16 cellular contexts compared by ENCODE assay signal in genomic region chr22:37122598-37123180, GRCh38. TPM values are rescaled to one million over a fixed set of nuclear protein-coding genes. Genes with fewer than 3 reads are reported as not detected.
DNase-seq lines count a peak whose midpoint lies in the region; ATAC-seq lines count a peak whose summit lies in the region.
"Had no signal": no experiment of that assay in that cellular context is flagged by ENCODE, and none has a peak within 500 bp of the region (broad histone marks: within the 10 kb centered on the region; RNA-seq: fewer than 3 reads in every experiment).

No MANE protein-coding gene starts in this region.

- H3K4me1 Mint-ChIP-seq in T-helper 2 cell treated with Interferon-gamma antibody and Interleukin-4, amounts not matched to agents 5 μg/mL and 100 μg/mL, for 36 hours (ENCODE audit: low read depth) = peaks cover 60% of the 10 kb centered on the region
- H3K4me1 Mint-ChIP-seq in activated naive CD8-positive, alpha-beta T cell treated with anti-CD3 and anti-CD28 coated beads, Interleukin-2, amount 50 U/mL, for 24 hours = peaks cover 83% of the 10 kb centered on the region
- peaks cover 73 to 76% of the 10 kb centered on the region in 2 donors for H3K4me1 Mint-ChIP-seq in natural killer cell treated with Interleukin-12 subunit alpha and Interleukin-12 subunit beta and Interleukin-15 and Interleukin-18, amount 100 ng/mL, for 72 hours (ENCODE audit: low read depth in 2 of 2)

- no peak overlapping the region for H3K4me3 ChIP-seq in HUES64 (ENCODE audit: low read length)
- H3K4me3 ChIP-seq: HAP-1, sigmoid colon had no signal

- peaks cover 44% of the 10 kb centered on the region for H3K36me3 Mint-ChIP-seq in T-helper 2 cell treated with Interferon-gamma antibody and Interleukin-4, amounts not matched to agents 5 μg/mL and 100 μg/mL, for 36 hours (ENCODE audit: low read depth)
- peaks cover 16% of the 10 kb centered on the region for H3K36me3 Mint-ChIP-seq in activated naive CD8-positive, alpha-beta T cell treated with anti-CD3 and anti-CD28 coated beads, Interleukin-2, amount 50 U/mL, for 24 hours (ENCODE audit: low read depth)
- no peaks in the 10 kb centered on the region for H3K36me3 Mint-ChIP-seq in natural killer cell treated with Interleukin-12 subunit alpha and Interleukin-12 subunit beta and Interleukin-15 and Interleukin-18, amount 100 ng/mL, for 72 hours
- H3K36me3 Mint-ChIP-seq: WTC11 had no signal

- ATAC-seq in activated naive CD8-positive, alpha-beta T cell treated with anti-CD3 and anti-CD28 coated beads, Interleukin-2, amount 50 U/mL, for 24 hours = no peak
- no peak for ATAC-seq in natural killer cell treated with Interleukin-12 subunit alpha and Interleukin-12 subunit beta and Interleukin-15 and Interleukin-18, amount 100 ng/mL, for 72 hours
- ATAC-seq in GM19035 (IDR thresholded peaks at IDR 0.05; ENCODE audit: unreplicated experiment) = no peak
- ATAC-seq: left ventricle myocardium superior had no signal

- H3K9me3 ChIP-seq in HUES64 (ENCODE audit: insufficient read depth, low read depth, low read length) = no peaks in the 10 kb centered on the region
- H3K9me3 ChIP-seq: HAP-1, sigmoid colon had no signal

- WGBS in HUES64 = 91% methylated on average over 3 of the region's 3 CpGs

- peak overlapping the region; percentile 79 for H3K4me3 Mint-ChIP-seq in T-helper 2 cell treated with Interferon-gamma antibody and Interleukin-4, amounts not matched to agents 5 μg/mL and 100 μg/mL, for 36 hours
- H3K4me3 Mint-ChIP-seq in activated naive CD8-positive, alpha-beta T cell treated with anti-CD3 and anti-CD28 coated beads, Interleukin-2, amount 50 U/mL, for 24 hours = peak overlapping the region; percentile 76
- H3K4me3 Mint-ChIP-seq in natural killer cell treated with Interleukin-12 subunit alpha and Interleukin-12 subunit beta and Interleukin-15 and Interleukin-18, amount 100 ng/mL, for 72 hours = peak overlapping the region; percentile 85
- H3K4me3 Mint-ChIP-seq: WTC11 had no signal

- H3K36me3 ChIP-seq in HUES64 (ENCODE audit: insufficient read depth, low read length) = no peaks in the 10 kb centered on the region
- H3K36me3 ChIP-seq: HAP-1, sigmoid colon had no signal

- DNase-seq in T-helper 2 cell treated with Interferon-gamma antibody and Interleukin-4, amounts not matched to agents 5 μg/mL and 100 μg/mL, for 36 hours (ENCODE audit: low spot score) = no peak
- DNase-seq in T-helper 2 cell = no peak
- DNase-seq in activated naive CD8-positive, alpha-beta T cell treated with anti-CD3 and anti-CD28 coated beads, Interleukin-2, amount 50 U/mL, for 24 hours = no peak
- DNase-seq in natural killer cell treated with Interleukin-12 subunit alpha and Interleukin-12 subunit beta and Interleukin-15 and Interleukin-18, amount 100 ng/mL, for 72 hours (ENCODE audit: low spot score) = no peak
- no peak for DNase-seq in cardiac septum (ENCODE audit: low spot score)
- DNase-seq in SIG-M5 treated with dmso at 0.1 percent for 504 hours (lab: John Stamatoyannopoulos, UW; ENCODE audit: unreplicated experiment) = no peak
- DNase-seq: 8988T, cerebellar nuclear complex, left ventricle myocardium superior, sigmoid colon, substantia nigra had no signal

- H3K9me3 Mint-ChIP-seq in T-helper 2 cell treated with Interferon-gamma antibody and Interleukin-4, amounts not matched to agents 5 μg/mL and 100 μg/mL, for 36 hours = no peaks in the 10 kb centered on the region
- no peaks in the 10 kb centered on the region for H3K9me3 Mint-ChIP-seq in activated naive CD8-positive, alpha-beta T cell treated with anti-CD3 and anti-CD28 coated beads, Interleukin-2, amount 50 U/mL, for 24 hours
- H3K9me3 Mint-ChIP-seq in natural killer cell treated with Interleukin-12 subunit alpha and Interleukin-12 subunit beta and Interleukin-15 and Interleukin-18, amount 100 ng/mL, for 72 hours = no peaks in the 10 kb centered on the region
- H3K9me3 Mint-ChIP-seq: WTC11 had no signal

- intact Hi-C loops in cardiac septum (cut with DNase I) = no loop called here

- H3K4me1 ChIP-seq in HUES64 (ENCODE audit: insufficient read depth, low read length) = peaks cover 15% of the 10 kb centered on the region; the same call in 1 of the 2 replicates
- H3K4me1 ChIP-seq: HAP-1, sigmoid colon had no signal

- no peaks in the 10 kb centered on the region for H3K27me3 ChIP-seq in HUES64 (ENCODE audit: insufficient read depth, low read length)

- H3K9ac ChIP-seq in HUES64 (ENCODE audit: low read depth, low read length) = no peak overlapping the region

- H3K27me3 Mint-ChIP-seq in T-helper 2 cell treated with Interferon-gamma antibody and Interleukin-4, amounts not matched to agents 5 μg/mL and 100 μg/mL, for 36 hours (ENCODE audit: low read depth) = no peaks in the 10 kb centered on the region
- H3K27me3 Mint-ChIP-seq in activated naive CD8-positive, alpha-beta T cell treated with anti-CD3 and anti-CD28 coated beads, Interleukin-2, amount 50 U/mL, for 24 hours = no peaks in the 10 kb centered on the region
- no peaks in the 10 kb centered on the region for H3K27me3 Mint-ChIP-seq in natural killer cell treated with Interleukin-12 subunit alpha and Interleukin-12 subunit beta and Interleukin-15 and Interleukin-18, amount 100 ng/mL, for 72 hours

- H3K27ac ChIP-seq in HUES64 (ENCODE audit: low read depth, low read length) = peak overlapping the region; percentile 35; the same call in 1 of the 2 replicates
- H3K27ac ChIP-seq: sigmoid colon had no signal

- H3K27ac Mint-ChIP-seq in T-helper 2 cell treated with Interferon-gamma antibody and Interleukin-4, amounts not matched to agents 5 μg/mL and 100 μg/mL, for 36 hours = peak overlapping the region; percentile 100
- peak overlapping the region; percentile 96 for H3K27ac Mint-ChIP-seq in activated naive CD8-positive, alpha-beta T cell treated with anti-CD3 and anti-CD28 coated beads, Interleukin-2, amount 50 U/mL, for 24 hours
- peak overlapping the region; percentile 100 for H3K27ac Mint-ChIP-seq in natural killer cell treated with Interleukin-12 subunit alpha and Interleukin-12 subunit beta and Interleukin-15 and Interleukin-18, amount 100 ng/mL, for 72 hours
- H3K27ac Mint-ChIP-seq: WTC11 had no signal

RNA-seq across cellular contexts. Expression of gene TMPRSS6, which starts 13.2 kb away (rescaled TPM):
- 0.05 TPM for polyA plus RNA-seq in HUES64 (2013, experiment 1 of 2)
- not detected for polyA plus RNA-seq in HUES64 (2013, experiment 2 of 2)
- 1 to 10 TPM; 1.8 to 1.9 TPM for total RNA-seq in natural killer cell treated with Interleukin-12 subunit alpha and Interleukin-12 subunit beta and Interleukin-15 and Interleukin-18, amount 100 ng/mL, for 72 hours
- not detected for total RNA-seq in cardiac septum
- total RNA-seq: epithelial cell of proximal tubule, left ventricle myocardium superior, sigmoid colon had no signal

RNA-seq across cellular contexts. Expression of gene IL2RB, which starts 27.0 kb away (rescaled TPM):
- 1.5 TPM for polyA plus RNA-seq in HUES64 (2013, experiment 1 of 2)
- polyA plus RNA-seq in HUES64 (2013, experiment 2 of 2) = 1.3 TPM
- total RNA-seq in natural killer cell treated with Interleukin-12 subunit alpha and Interleukin-12 subunit beta and Interleukin-15 and Interleukin-18, amount 100 ng/mL, for 72 hours = 100 to 1,000 TPM; 508 to 635 TPM
- total RNA-seq in cardiac septum = 0.51 TPM

Comparison
In these comparisons a context has a peak if more than half of its experiments do, and no peak if none do; other contexts are left out.
1. RNA of gene IL2RB, which starts 27.0 kb away (total RNA-seq): 508 to 635 TPM in natural killer cell treated with Interleukin-12 subunit alpha and Interleukin-12 subunit beta and Interleukin-15 and Interleukin-18, amount 100 ng/mL, for 72 hours; 0.51 TPM in cardiac septum (single experiment); every median in the first group is over 100 times any median in the second.
2. Peak in every context shown above with its lines, with median percentiles within 50 percentile points of each other: H3K27ac Mint-ChIP-seq and H3K4me3 Mint-ChIP-seq.